ENCODE assay signal across 1 cellular context in genomic region chr1:163538682-163539081, GRCh38.
TF ChIP-seq lines count a peak whose summit lies in the region.

No MANE protein-coding gene starts in this region.

TF ChIP-seq in GM23338, 12 proteins besides CTCF, POLR2A, EP300 and RAD21 (continued from another document):
- TF ChIP-seq, protein P1, sequence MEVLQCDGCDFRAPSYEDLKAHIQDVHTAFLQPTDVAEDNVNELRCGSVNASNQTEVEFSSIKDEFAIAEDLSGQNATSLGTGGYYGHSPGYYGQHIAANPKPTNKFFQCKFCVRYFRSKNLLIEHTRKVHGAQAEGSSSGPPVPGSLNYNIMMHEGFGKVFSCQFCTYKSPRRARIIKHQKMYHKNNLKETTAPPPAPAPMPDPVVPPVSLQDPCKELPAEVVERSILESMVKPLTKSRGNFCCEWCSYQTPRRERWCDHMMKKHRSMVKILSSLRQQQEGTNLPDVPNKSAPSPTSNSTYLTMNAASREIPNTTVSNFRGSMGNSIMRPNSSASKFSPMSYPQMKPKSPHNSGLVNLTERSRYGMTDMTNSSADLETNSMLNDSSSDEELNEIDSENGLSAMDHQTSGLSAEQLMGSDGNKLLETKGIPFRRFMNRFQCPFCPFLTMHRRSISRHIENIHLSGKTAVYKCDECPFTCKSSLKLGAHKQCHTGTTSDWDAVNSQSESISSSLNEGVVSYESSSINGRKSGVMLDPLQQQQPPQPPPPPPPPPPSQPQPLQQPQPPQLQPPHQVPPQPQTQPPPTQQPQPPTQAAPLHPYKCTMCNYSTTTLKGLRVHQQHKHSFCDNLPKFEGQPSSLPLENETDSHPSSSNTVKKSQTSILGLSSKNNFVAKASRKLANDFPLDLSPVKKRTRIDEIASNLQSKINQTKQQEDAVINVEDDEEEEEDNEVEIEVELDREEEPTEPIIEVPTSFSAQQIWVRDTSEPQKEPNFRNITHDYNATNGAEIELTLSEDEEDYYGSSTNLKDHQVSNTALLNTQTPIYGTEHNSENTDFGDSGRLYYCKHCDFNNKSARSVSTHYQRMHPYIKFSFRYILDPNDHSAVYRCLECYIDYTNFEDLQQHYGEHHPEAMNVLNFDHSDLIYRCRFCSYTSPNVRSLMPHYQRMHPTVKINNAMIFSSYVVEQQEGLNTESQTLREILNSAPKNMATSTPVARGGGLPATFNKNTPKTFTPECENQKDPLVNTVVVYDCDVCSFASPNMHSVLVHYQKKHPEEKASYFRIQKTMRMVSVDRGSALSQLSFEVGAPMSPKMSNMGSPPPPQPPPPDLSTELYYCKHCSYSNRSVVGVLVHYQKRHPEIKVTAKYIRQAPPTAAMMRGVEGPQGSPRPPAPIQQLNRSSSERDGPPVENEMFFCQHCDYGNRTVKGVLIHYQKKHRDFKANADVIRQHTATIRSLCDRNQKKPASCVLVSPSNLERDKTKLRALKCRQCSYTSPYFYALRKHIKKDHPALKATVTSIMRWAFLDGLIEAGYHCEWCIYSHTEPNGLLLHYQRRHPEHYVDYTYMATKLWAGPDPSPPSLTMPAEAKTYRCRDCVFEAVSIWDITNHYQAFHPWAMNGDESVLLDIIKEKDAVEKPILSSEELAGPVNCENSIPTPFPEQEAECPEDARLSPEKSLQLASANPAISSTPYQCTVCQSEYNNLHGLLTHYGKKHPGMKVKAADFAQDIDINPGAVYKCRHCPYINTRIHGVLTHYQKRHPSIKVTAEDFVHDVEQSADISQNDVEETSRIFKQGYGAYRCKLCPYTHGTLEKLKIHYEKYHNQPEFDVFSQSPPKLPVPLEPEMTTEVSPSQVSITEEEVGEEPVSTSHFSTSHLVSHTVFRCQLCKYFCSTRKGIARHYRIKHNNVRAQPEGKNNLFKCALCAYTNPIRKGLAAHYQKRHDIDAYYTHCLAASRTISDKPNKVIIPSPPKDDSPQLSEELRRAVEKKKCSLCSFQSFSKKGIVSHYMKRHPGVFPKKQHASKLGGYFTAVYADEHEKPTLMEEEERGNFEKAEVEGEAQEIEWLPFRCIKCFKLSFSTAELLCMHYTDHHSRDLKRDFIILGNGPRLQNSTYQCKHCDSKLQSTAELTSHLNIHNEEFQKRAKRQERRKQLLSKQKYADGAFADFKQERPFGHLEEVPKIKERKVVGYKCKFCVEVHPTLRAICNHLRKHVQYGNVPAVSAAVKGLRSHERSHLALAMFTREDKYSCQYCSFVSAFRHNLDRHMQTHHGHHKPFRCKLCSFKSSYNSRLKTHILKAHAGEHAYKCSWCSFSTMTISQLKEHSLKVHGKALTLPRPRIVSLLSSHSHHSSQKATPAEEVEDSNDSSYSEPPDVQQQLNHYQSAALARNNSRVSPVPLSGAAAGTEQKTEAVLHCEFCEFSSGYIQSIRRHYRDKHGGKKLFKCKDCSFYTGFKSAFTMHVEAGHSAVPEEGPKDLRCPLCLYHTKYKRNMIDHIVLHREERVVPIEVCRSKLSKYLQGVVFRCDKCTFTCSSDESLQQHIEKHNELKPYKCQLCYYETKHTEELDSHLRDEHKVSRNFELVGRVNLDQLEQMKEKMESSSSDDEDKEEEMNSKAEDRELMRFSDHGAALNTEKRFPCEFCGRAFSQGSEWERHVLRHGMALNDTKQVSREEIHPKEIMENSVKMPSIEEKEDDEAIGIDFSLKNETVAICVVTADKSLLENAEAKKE (CRISPR knock-in tag; IDR thresholded peaks at IDR 0.05): no peak
- TF ChIP-seq EZH2phosphoT487 (IDR thresholded peaks at IDR 0.05; ENCODE audit: unreplicated experiment): no peak
- TF ChIP-seq ZNF331 (CRISPR knock-in tag; IDR thresholded peaks at IDR 0.05; ENCODE audit: low read depth): no peak
- TF ChIP-seq CREB1 (CRISPR knock-in tag; IDR thresholded peaks at IDR 0.05; ENCODE audit: low read depth): no peak
- TF ChIP-seq POLR2AphosphoS5 (IDR thresholded peaks at IDR 0.05; ENCODE audit: low read depth): no peak
TF ChIP-seq in GM23338: peak in this region for 0.
